ENCODE assay signal across 8 cellular contexts in the genomic region with DNA sequence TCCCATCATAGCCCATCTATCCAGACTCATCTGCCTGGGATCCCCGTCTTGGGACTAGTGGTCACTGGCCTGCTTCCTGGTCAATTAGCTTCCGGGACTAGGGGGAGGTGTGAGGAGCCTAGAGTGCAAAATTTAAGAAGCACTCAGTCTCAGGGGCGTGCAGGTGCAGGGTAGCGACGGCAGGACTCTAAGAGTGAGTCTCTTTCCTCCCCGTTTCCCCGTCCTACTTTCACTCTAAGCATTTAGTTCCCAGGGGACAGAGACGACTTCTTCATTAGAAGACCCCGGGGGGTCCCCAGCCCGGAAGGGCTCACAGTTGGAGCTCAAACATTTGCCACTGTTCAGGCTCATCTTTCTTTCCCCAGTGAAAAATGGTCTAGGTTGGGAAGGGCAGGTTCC. TPM values are rescaled to one million over a fixed set of nuclear protein-coding genes. Genes with fewer than 3 reads are reported as not detected.
A peak's percentile ranks its signal among the peaks of the same experiment; 100 is the strongest.
DNase-seq lines count a peak whose midpoint lies in the region; ATAC-seq and TF ChIP-seq lines count a peak whose summit lies in the region.

No MANE protein-coding gene starts in this region.

- intact Hi-C loops in activated CD4-positive, alpha-beta T cell treated with anti-CD3 and anti-CD28 coated beads, Interleukin-2, amount 10 ng/mL, durations not matched to agents 24 days and 14 days (cut with micrococcal nuclease) = loop anchor here (2.0 kb wide), 1 partner anchor 59 kb away; a partner anchor contains a TSS
- intact Hi-C loops in right cardiac atrium (cut with DNase I) = loop anchor here in 1 of 4 donors (10.0 kb wide), 1 partner anchor 521 kb away; no protein-coding TSS in a partner anchor

- no peaks in the 10 kb centered on the region for H3K9me3 Mint-ChIP-seq in activated CD4-positive, alpha-beta T cell treated with anti-CD3 and anti-CD28 coated beads, Interleukin-2, amount 10 ng/mL, durations not matched to agents 24 days and 14 days
- no peaks in the 10 kb centered on the region for H3K9me3 Mint-ChIP-seq in stimulated activated naive CD8-positive, alpha-beta T cell treated with anti-CD3 and anti-CD28 coated beads, Interleukin-15, amount 100 ng/mL, for 72 hours

- peaks cover 38% of the 10 kb centered on the region for H3K4me1 Mint-ChIP-seq in activated CD4-positive, alpha-beta T cell treated with anti-CD3 and anti-CD28 coated beads, Interleukin-2, amount 10 ng/mL, durations not matched to agents 24 days and 14 days
- H3K4me1 Mint-ChIP-seq in stimulated activated naive CD8-positive, alpha-beta T cell treated with anti-CD3 and anti-CD28 coated beads, Interleukin-15, amount 100 ng/mL, for 72 hours = peaks cover 65% of the 10 kb centered on the region

- WGBS in right cardiac atrium = 34% methylated on average over 10 of the region's 10 CpGs

- H3K9ac ChIP-seq in SU-DHL-6 (ENCODE audit: low read length) = peak overlapping the region; percentile 67

- H4K20me1 ChIP-seq in SU-DHL-6 (ENCODE audit: low read depth, low read length) = no peaks in the 10 kb centered on the region

- H3K27me3 ChIP-seq in SU-DHL-6 (ENCODE audit: low read length) (no peaks in the 10 kb centered on the region), right cardiac atrium (ENCODE audit: control insufficient read depth, insufficient read depth) (no peaks in the 10 kb centered on the region)

- no peaks in the 10 kb centered on the region for H3K36me3 ChIP-seq in SU-DHL-6 (ENCODE audit: low read length)

- DNase-seq in activated CD4-positive, alpha-beta T cell treated with anti-CD3 and anti-CD28 coated beads, Interleukin-2, amount 10 ng/mL, durations not matched to agents 24 days and 14 days = no peak
- DNase-seq in activated CD4-positive, alpha-beta T cell treated with anti-CD3 and anti-CD28 coated beads for 1 hour = no peak
- DNase-seq in right cardiac atrium (no peak), HK-2 (ENCODE audit: unreplicated experiment) (no peak), COLO829 (ENCODE audit: low spot score) (no peak)
- DNase-seq in stimulated activated naive CD8-positive, alpha-beta T cell treated with anti-CD3 and anti-CD28 coated beads, Interleukin-15, amount 100 ng/mL, for 72 hours = no peak

- peaks cover 37% of the 10 kb centered on the region for H3K79me2 ChIP-seq in SU-DHL-6 (ENCODE audit: insufficient read depth, low read length)

- H3K27ac ChIP-seq in SU-DHL-6 (ENCODE audit: low read depth, low read length) (peak overlapping the region; percentile 51), right cardiac atrium (ENCODE audit: low read length) (peak overlapping the region; percentile 44)

- peaks cover 15% of the 10 kb centered on the region for H3K27me3 Mint-ChIP-seq in activated CD4-positive, alpha-beta T cell treated with anti-CD3 and anti-CD28 coated beads, Interleukin-2, amount 10 ng/mL, durations not matched to agents 24 days and 14 days
- H3K27me3 Mint-ChIP-seq in stimulated activated naive CD8-positive, alpha-beta T cell treated with anti-CD3 and anti-CD28 coated beads, Interleukin-15, amount 100 ng/mL, for 72 hours = peaks cover 25% of the 10 kb centered on the region

- H3K9me3 ChIP-seq in SU-DHL-6 (ENCODE audit: insufficient read depth, low read length) (no peaks in the 10 kb centered on the region), right cardiac atrium (ENCODE audit: control insufficient read depth, low read length) (no peaks in the 10 kb centered on the region)

- peak overlapping the region; percentile 93 for H3K4me2 ChIP-seq in SU-DHL-6 (ENCODE audit: low read depth, low read length, poor library complexity, severe bottlenecking)

- peaks cover 3% of the 10 kb centered on the region; the same call in 1 of the 2 replicates for H3F3A ChIP-seq in SU-DHL-6 (ENCODE audit: insufficient read depth)

- H3K36me3 Mint-ChIP-seq in activated CD4-positive, alpha-beta T cell treated with anti-CD3 and anti-CD28 coated beads, Interleukin-2, amount 10 ng/mL, durations not matched to agents 24 days and 14 days (ENCODE audit: low read depth) = peaks cover 18% of the 10 kb centered on the region

- H2AFZ ChIP-seq in SU-DHL-6 (ENCODE audit: low read depth, low read length, severe bottlenecking) = peak overlapping the region; percentile 84

- TF ChIP-seq CTCF in SU-DHL-6 (IDR thresholded peaks at IDR 0.05; ENCODE audit: insufficient read depth, low read length, poor library complexity, severe bottlenecking) = no peak

- H3K4me3 Mint-ChIP-seq in activated CD4-positive, alpha-beta T cell treated with anti-CD3 and anti-CD28 coated beads, Interleukin-2, amount 10 ng/mL, durations not matched to agents 24 days and 14 days = peak overlapping the region; percentile 98
- peak overlapping the region; percentile 94 to 97 for H3K4me3 Mint-ChIP-seq in stimulated activated naive CD8-positive, alpha-beta T cell treated with anti-CD3 and anti-CD28 coated beads, Interleukin-15, amount 100 ng/mL, for 72 hours

- ATAC-seq in right cardiac atrium (no peak), HG02973 (IDR thresholded peaks at IDR 0.05; ENCODE audit: unreplicated experiment) (no peak)
- ATAC-seq in stimulated activated naive CD8-positive, alpha-beta T cell treated with anti-CD3 and anti-CD28 coated beads, Interleukin-15, amount 100 ng/mL, for 72 hours = no peak

- H3K4me1 ChIP-seq in right cardiac atrium (ENCODE audit: control insufficient read depth, insufficient read depth, low read length) = peaks cover 3% of the 10 kb centered on the region

- H3K4me3 ChIP-seq in SU-DHL-6 (ENCODE audit: insufficient read depth, low read length, poor library complexity, severe bottlenecking) = peak overlapping the region; percentile 80
- H3K4me3 ChIP-seq in right cardiac atrium (ENCODE audit: low read length) = peak overlapping the region; percentile 88

- H3K9me2 ChIP-seq in SU-DHL-6 (replicated peaks; ENCODE audit: insufficient read depth, low read length) = no peaks in the 10 kb centered on the region

- H3K27ac Mint-ChIP-seq in activated CD4-positive, alpha-beta T cell treated with anti-CD3 and anti-CD28 coated beads, Interleukin-2, amount 10 ng/mL, durations not matched to agents 24 days and 14 days = peak overlapping the region; percentile 99
- peak overlapping the region; percentile 90 to 99 for H3K27ac Mint-ChIP-seq in stimulated activated naive CD8-positive, alpha-beta T cell treated with anti-CD3 and anti-CD28 coated beads, Interleukin-15, amount 100 ng/mL, for 72 hours

RNA-seq across cellular contexts. Expression of a gene that starts 0.7 kb away (rescaled TPM):
- total RNA-seq in activated CD4-positive, alpha-beta T cell treated with anti-CD3 and anti-CD28 coated beads, Interleukin-2, amount 10 ng/mL, durations not matched to agents 24 days and 14 days = 47.3 and 48.5 TPM in 2 replicates
- 10 to 100 TPM; 17.7 to 24.0 (median 23.6) TPM for total RNA-seq in right cardiac atrium
- 32.3 TPM for polyA plus RNA-seq in right cardiac atrium

RNA-seq across cellular contexts. Expression of a gene that starts 48.9 kb away (rescaled TPM):
- 167 and 172 TPM in 2 replicates for total RNA-seq in activated CD4-positive, alpha-beta T cell treated with anti-CD3 and anti-CD28 coated beads, Interleukin-2, amount 10 ng/mL, durations not matched to agents 24 days and 14 days
- 10 to 100 TPM; 15.3 to 21.4 (median 18.4) TPM for total RNA-seq in right cardiac atrium
- 10.7 TPM for polyA plus RNA-seq in right cardiac atrium

RNA-seq across cellular contexts. Expression of a gene that starts 49.0 kb away (rescaled TPM):
- 30.4 and 30.5 TPM in 2 replicates for total RNA-seq in activated CD4-positive, alpha-beta T cell treated with anti-CD3 and anti-CD28 coated beads, Interleukin-2, amount 10 ng/mL, durations not matched to agents 24 days and 14 days
- total RNA-seq in right cardiac atrium = 1 to 10 TPM; 3.7 to 8.4 (median 4.4) TPM
- polyA plus RNA-seq in right cardiac atrium = 3.5 TPM

RNA-seq across cellular contexts. Expression of a gene that starts 58.9 kb away (rescaled TPM):
- 70.2 and 75.3 TPM in 2 replicates for total RNA-seq in activated CD4-positive, alpha-beta T cell treated with anti-CD3 and anti-CD28 coated beads, Interleukin-2, amount 10 ng/mL, durations not matched to agents 24 days and 14 days
- 10 to 100 TPM; 44.3 to 51.6 (median 46.6) TPM for total RNA-seq in right cardiac atrium
- polyA plus RNA-seq in right cardiac atrium = 36.2 TPM
